1 cellular context compared by ENCODE assay signal in genomic region chr7:106891545-106892410, GRCh38.
TF ChIP-seq lines count a peak whose summit lies in the region.

No MANE protein-coding gene starts in this region.

TF ChIP-seq in GM12878, 131 proteins besides CTCF, POLR2A, EP300 and RAD21 (continued from another document):
- no peak for TF ChIP-seq ZBTB40 (IDR thresholded peaks at IDR 0.05; ENCODE audit: borderline replicate concordance)
- TF ChIP-seq HDGF (IDR thresholded peaks at IDR 0.05), result no peak
- TF ChIP-seq ELK1 (IDR thresholded peaks at IDR 0.05; ENCODE audit: low read depth, low read length), result no peak
- TF ChIP-seq TARDBP (IDR thresholded peaks at IDR 0.05; ENCODE audit: borderline replicate concordance), result no peak
- no peak for TF ChIP-seq ZBTB33 (IDR thresholded peaks at IDR 0.05)
- no peak for TF ChIP-seq BHLHE40 (IDR thresholded peaks at IDR 0.05; ENCODE audit: borderline replicate concordance in 1 of 2, low read depth in 2 of 2, low read length in 1 of 2)
- TF ChIP-seq RAD51 (IDR thresholded peaks at IDR 0.05), result no peak
TF ChIP-seq in GM12878: peak in this region for 0.
